In genomic region chr3:120348981-120349818, GRCh38 we compare ENCODE assay signal across 8 cellular contexts. TPM values are rescaled to one million over a fixed set of nuclear protein-coding genes. Genes with fewer than 3 reads are reported as not detected.
DNase-seq lines count a peak whose midpoint lies in the region; ATAC-seq and TF ChIP-seq lines count a peak whose summit lies in the region.

Gene LRRC58 (minus strand): TSS chr3:120349354. CDS start chr3:120349243, 111 bp downstream.

- no peaks in the 10 kb centered on the region for H3K9me3 ChIP-seq in HUES6 (ENCODE audit: control insufficient read depth, insufficient read depth, low read depth, low read length)
- no peaks in the 10 kb centered on the region for H3K9me3 ChIP-seq in NT2/D1 (ENCODE audit: insufficient read depth, low read length)

- H3K4me1 ChIP-seq in HUES6 (ENCODE audit: control insufficient read depth, insufficient read depth, low read length) (peaks cover 17% of the 10 kb centered on the region), NT2/D1 (ENCODE audit: insufficient read depth, insufficient read length) (no peaks in the 10 kb centered on the region)

- H3K27me3 ChIP-seq in HUES6 (ENCODE audit: control insufficient read depth, insufficient read depth, low read length) (peaks cover 3% of the 10 kb centered on the region; the same call in 1 of the 2 replicates), NT2/D1 (ENCODE audit: insufficient read depth, insufficient read length) (no peaks in the 10 kb centered on the region)

- DNase-seq in DMS 273 (lab: John Stamatoyannopoulos, UW; ENCODE audit: unreplicated experiment) (peak; percentile 100), NT2/D1 (ENCODE audit: low read depth, low spot score) (peak; percentile 68), mesothelial cell of epicardium (ENCODE audit: low spot score in 2 of 2, unreplicated experiment in 2 of 2) (peak; percentile 83 to 87)
- DNase-seq in activated CD8-positive, alpha-beta memory T cell treated with anti-CD3 and anti-CD28 coated beads, Interleukin-2, amount 50 U/mL, for 1 hour (ENCODE audit: extremely low read depth): peak; percentile 49
- peak; percentile 81 to 83 for DNase-seq in stimulated activated CD8-positive, alpha-beta memory T cell treated with anti-CD3 and anti-CD28 coated beads, Interleukin-15, amount 100 ng/mL, for 48 hours (ENCODE audit: low read depth in 2 of 2)

- ATAC-seq in GM21447 (IDR thresholded peaks at IDR 0.05; ENCODE audit: unreplicated experiment): peak; percentile 76

- peak within 1 kb of the TSS; percentile 88 for H3K9ac ChIP-seq in HUES6 (ENCODE audit: low read length)
- peak within 1 kb of the TSS; percentile 92 for H3K9ac ChIP-seq in NT2/D1 (ENCODE audit: insufficient read length, low read depth)

- H3K36me3 ChIP-seq in HUES6 (ENCODE audit: control insufficient read depth, insufficient read depth, low read length) (0 out of 2 replicates have a peak, but pooled peaks cover 2% of the 10 kb centered on the region), NT2/D1 (ENCODE audit: insufficient read depth, insufficient read length, low read length) (no peaks in the 10 kb centered on the region)

- TF ChIP-seq CTCF in mesothelial cell of epicardium (IDR thresholded peaks at IDR 0.05; ENCODE audit: unreplicated experiment): no peak

- no peaks in the 10 kb centered on the region for H3K9me3 Mint-ChIP-seq in mesothelial cell of epicardium

- peak within 1 kb of the TSS; percentile 90 for H3K4me3 ChIP-seq in HUES6 (ENCODE audit: low read depth, low read length)
- peak within 1 kb of the TSS; percentile 92 for H3K4me3 ChIP-seq in NT2/D1 (ENCODE audit: insufficient read length, low read depth)

- H3K4me3 Mint-ChIP-seq in mesothelial cell of epicardium: peak within 1 kb of the TSS; percentile 92

- H3K36me3 Mint-ChIP-seq in mesothelial cell of epicardium: peaks cover 1% of the 10 kb centered on the region

- H3K27ac ChIP-seq in HUES6 (ENCODE audit: low read depth, low read length): peak within 1 kb of the TSS; percentile 80; the same call in 1 of the 2 replicates

- peaks cover 34% of the 10 kb centered on the region for H3K4me1 Mint-ChIP-seq in mesothelial cell of epicardium

- peak within 1 kb of the TSS; percentile 98 for H3K27ac Mint-ChIP-seq in mesothelial cell of epicardium

- in situ Hi-C loops in endometrial microvascular endothelial cells (cut with HindIII; ENCODE audit: inconsistent ontology term, low pct_unique_long_range_greater_than_20kb, low sequenced_read_pairs): no loop called here

- peaks cover 1% of the 10 kb centered on the region for H3K27me3 Mint-ChIP-seq in mesothelial cell of epicardium (ENCODE audit: low read depth)

RNA-seq across cellular contexts. Expression of gene LRRC58, which starts in this region (rescaled TPM):
- total RNA-seq in endometrial microvascular endothelial cells (ENCODE audit: inconsistent ontology term) (26.1 TPM), mesothelial cell of epicardium (18.6 to 19.0 TPM (median 18.7 TPM) in 3 replicates)

Comparison
In these comparisons a context has a peak if more than half of its experiments do, and no peak if none do; other contexts are left out.
1. Peak in every context shown above with its lines: DNase-seq, ATAC-seq, H3K4me3 ChIP-seq and H3K27ac ChIP-seq.
2. DNase-seq: peak in every context shown above with its lines; median percentile 100 in DMS 273; 85 in mesothelial cell of epicardium; 82 in stimulated activated CD8-positive, alpha-beta memory T cell treated with anti-CD3 and anti-CD28 coated beads, Interleukin-15, amount 100 ng/mL, for 48 hours; 68 in NT2/D1; 49 in activated CD8-positive, alpha-beta memory T cell treated with anti-CD3 and anti-CD28 coated beads, Interleukin-2, amount 50 U/mL, for 1 hour.